ENCODE assay signal across 7 cellular contexts in genomic region chr19:3984908-3985642, GRCh38.
DNase-seq lines count a peak whose midpoint lies in the region; ATAC-seq and TF ChIP-seq lines count a peak whose summit lies in the region.

TSS of gene EEF2 (minus strand) at chr19:3985463. CDS start at chr19:3985380, 83 bp downstream.

- ATAC-seq in GM18519 (IDR thresholded peaks at IDR 0.05; ENCODE audit: low FRiP score, unreplicated experiment) = peak; percentile 38
- peak; percentile 49 for ATAC-seq in HG03432 (IDR thresholded peaks at IDR 0.05; ENCODE audit: unreplicated experiment)

- TF ChIP-seq CTCF in coronary artery (IDR thresholded peaks at IDR 0.05) = no peak

- H3K27ac ChIP-seq in coronary artery = peak within 1 kb of the TSS; percentile 93 to 98

- H3K4me3 ChIP-seq in coronary artery = peak within 1 kb of the TSS; percentile 96

- DNase-seq in NCI-H524 treated with DMSO at 0.1 percent for 48 hours (lab: John Stamatoyannopoulos, UW) (peak; percentile 44), coronary artery (ENCODE audit: low spot score) (peak; percentile 92), left kidney (ENCODE audit: low read depth, low spot score) (peak; percentile 96)
- DNase-seq in activated CD4-positive, alpha-beta T cell treated with anti-CD3 and anti-CD28 coated beads, Interleukin-2, amount 50 U/mL, for 1 hour = peak; percentile 91
- peak; percentile 89 for DNase-seq in stimulated activated CD4-positive, alpha-beta T cell treated with anti-CD3 and anti-CD28 coated beads, Interleukin-1b, Interleukin-23, amount 100 ng/mL, for 48 hours

Comparison
In these comparisons a context has a peak if more than half of its experiments do, and no peak if none do; other contexts are left out.
1. Peak in every context shown above with its lines: DNase-seq, ATAC-seq, H3K4me3 ChIP-seq and H3K27ac ChIP-seq.
2. DNase-seq: peak in every context shown above with its lines; median percentile 96 in left kidney; 92 in coronary artery; 91 in activated CD4-positive, alpha-beta T cell treated with anti-CD3 and anti-CD28 coated beads, Interleukin-2, amount 50 U/mL, for 1 hour; 89 in stimulated activated CD4-positive, alpha-beta T cell treated with anti-CD3 and anti-CD28 coated beads, Interleukin-1b, Interleukin-23, amount 100 ng/mL, for 48 hours; 44 in NCI-H524 treated with DMSO at 0.1 percent for 48 hours.